In genomic region chr11:88819616-88820015, GRCh38 we compare ENCODE assay signal across 21 cellular contexts.
"Had no signal": no experiment of that assay in that cellular context is flagged by ENCODE, and none has a peak within 500 bp of the region (broad histone marks: within the 10 kb centered on the region; RNA-seq: fewer than 3 reads in every experiment).

No MANE protein-coding gene starts in this region.

- DNase-seq: stimulated activated CD4-positive, alpha-beta T cell treated with anti-CD3 and anti-CD28 coated beads, Interleukin-4, amount 100 ng/mL, for 1 hour; stimulated activated CD4-positive, alpha-beta T cell treated with anti-CD3 and anti-CD28 coated beads, Interleukin-4, amount 100 ng/mL, for 24 hours; stimulated activated CD4-positive, alpha-beta T cell treated with anti-CD3 and anti-CD28 coated beads, Interleukin-4, amount 100 ng/mL, for 4 hours; stimulated activated CD8-positive, alpha-beta memory T cell treated with anti-CD3 and anti-CD28 coated beads, Interleukin-4, amount 100 ng/mL, for 48 hours; stimulated activated naive B cell treated with anti-CD40 and anti-IgM and Interleukin-4, amounts not matched to agents 10 μg/mL and 1 μg/mL and 100 μg/mL, for 72 hours; stimulated activated naive CD4-positive, alpha-beta T cell; stimulated activated naive CD4-positive, alpha-beta T cell treated with Interleukin-2 at 50 U/mL for 16 hours; stimulated activated naive CD8-positive, alpha-beta T cell treated with anti-CD3 and anti-CD28 coated beads, Interleukin-15, amount 100 ng/mL, for 72 hours; stimulated activated naive CD8-positive, alpha-beta T cell treated with anti-CD3 and anti-CD28 coated beads, Interleukin-15, Interleukin-2, amounts not matched to agents 100 U/mL and 50 U/mL, for 24 hours; stomach; substantia nigra; testis; thyroid gland; tibial artery; transverse colon; trophoblast cell; upper lobe of left lung; upper lobe of right lung; uterus had no signal

- ATAC-seq: stimulated activated effector memory CD8-positive, alpha-beta T cell treated with anti-CD3 and anti-CD28 coated beads, Interleukin-12 subunit alpha, Interleukin-12 subunit beta, amount 100 ng/mL, for 72 hours; stimulated activated memory B cell treated with anti-CD40 and anti-IgM and Interleukin-4, amounts not matched to agents 10 μg/mL and 1 μg/mL and 100 μg/mL, for 72 hours; stimulated activated naive B cell treated with anti-CD40 and anti-IgM and Interleukin-4, amounts not matched to agents 10 μg/mL and 1 μg/mL and 100 μg/mL, for 72 hours; stimulated activated naive CD8-positive, alpha-beta T cell treated with anti-CD3 and anti-CD28 coated beads, Interleukin-15, amount 100 ng/mL, for 72 hours; stimulated activated naive CD8-positive, alpha-beta T cell treated with anti-CD3 and anti-CD28 coated beads, Interleukin-15, Interleukin-2, amounts not matched to agents 100 U/mL and 50 U/mL, for 24 hours; upper lobe of right lung had no signal
